In genomic region chr3:52062499-52062898, GRCh38 we compare ENCODE assay signal across 10 cellular contexts. TPM values are rescaled to one million over a fixed set of nuclear protein-coding genes. Genes with fewer than 3 reads are reported as not detected.
A peak's percentile ranks its signal among the peaks of the same experiment; 100 is the strongest.
DNase-seq lines count a peak whose midpoint lies in the region; ATAC-seq, FAIRE-seq and TF ChIP-seq lines count a peak whose summit lies in the region.
"Had no signal": no experiment of that assay in that cellular context is flagged by ENCODE, and none has a peak within 500 bp of the region (broad histone marks: within the 10 kb centered on the region; RNA-seq: fewer than 3 reads in every experiment).

No MANE protein-coding gene starts in this region.

- H3K27ac ChIP-seq in astrocyte (ENCODE audit: low read depth, low read length): peak overlapping the region; percentile 24
- no peak overlapping the region for H3K27ac ChIP-seq in SJCRH30
- H3K27ac ChIP-seq: cardiac muscle cell, parathyroid adenoma had no signal

- H3K9me3 ChIP-seq in astrocyte (ENCODE audit: insufficient read depth, low read depth, low read length) (no peaks in the 10 kb centered on the region), SJCRH30 (replicated peaks) (no peaks in the 10 kb centered on the region), BE2C (no peaks in the 10 kb centered on the region)

- ATAC-seq in memory B cell (ENCODE audit: low read depth) (peak; percentile 62), HG03196 (IDR thresholded peaks at IDR 0.05; ENCODE audit: unreplicated experiment) (no peak)

- H3K4me1 Mint-ChIP-seq in astrocyte (ENCODE audit: low read depth, unreplicated experiment) (no peaks in the 10 kb centered on the region), memory B cell (peaks cover 20% of the 10 kb centered on the region)

- H3K4me3 ChIP-seq in astrocyte (ENCODE audit: insufficient read depth, low read depth, low read length) (no peak overlapping the region), SJCRH30 (no peak overlapping the region), BE2C (ENCODE audit: low read depth, low read length) (no peak overlapping the region)
- H3K4me3 ChIP-seq: cardiac muscle cell had no signal

- H3K27me3 ChIP-seq in astrocyte (ENCODE audit: insufficient read depth, low read length) (no peaks in the 10 kb centered on the region), SJCRH30 (no peaks in the 10 kb centered on the region), BE2C (no peaks in the 10 kb centered on the region)
- H3K27me3 ChIP-seq: cardiac muscle cell had no signal

- H3K9me3 Mint-ChIP-seq in astrocyte (ENCODE audit: unreplicated experiment) (no peaks in the 10 kb centered on the region), memory B cell (no peaks in the 10 kb centered on the region)

- H3K4me1 ChIP-seq in astrocyte (ENCODE audit: insufficient read depth, low read length) (peaks cover 13% of the 10 kb centered on the region), SJCRH30 (peaks cover 11% of the 10 kb centered on the region), BE2C (peaks cover 6% of the 10 kb centered on the region)
- H3K4me1 ChIP-seq: parathyroid adenoma had no signal

- H3K27ac Mint-ChIP-seq in astrocyte (ENCODE audit: unreplicated experiment): no peak overlapping the region
- peak overlapping the region; percentile 59 for H3K27ac Mint-ChIP-seq in memory B cell

- TF ChIP-seq CTCF in astrocyte (IDR thresholded peaks at IDR 0.05; ENCODE audit: insufficient read depth, low read depth, low read length): no peak
- no peak for TF ChIP-seq CTCF in BE2C (IDR thresholded peaks at IDR 0.05; ENCODE audit: low read depth, low read length)

- no peaks in the 10 kb centered on the region for H4K20me1 ChIP-seq in astrocyte (ENCODE audit: insufficient read depth, low read length)

- FAIRE-seq in astrocyte (lab: Jason Lieb, UNC): no peak

- DNase-seq in GM04503 (ENCODE audit: low read depth): peak; percentile 84
- peak; percentile 70 for DNase-seq in HPDE6-E6E7 (ENCODE audit: extremely low spot score)
- DNase-seq in astrocyte (ENCODE audit: low read depth): peak; percentile 85
- no peak for DNase-seq in memory B cell (ENCODE audit: low spot score in 2 of 2)
- DNase-seq in SJCRH30: no peak
- DNase-seq in cerebellar cortex (ENCODE audit: low spot score): no peak
- DNase-seq in BE2C: no peak

- H3K4me2 ChIP-seq in astrocyte (ENCODE audit: low read length): no peak overlapping the region

- no peaks in the 10 kb centered on the region for H3K79me2 ChIP-seq in astrocyte (ENCODE audit: insufficient read depth, low read length)
- H3K79me2 ChIP-seq: parathyroid adenoma had no signal

- H3K36me3 Mint-ChIP-seq in astrocyte (ENCODE audit: low read depth, unreplicated experiment) (peaks cover 2% of the 10 kb centered on the region), memory B cell (no peaks in the 10 kb centered on the region)

- H3K27me3 Mint-ChIP-seq in astrocyte (ENCODE audit: low read depth, unreplicated experiment): peaks cover 25% of the 10 kb centered on the region
- H3K27me3 Mint-ChIP-seq in memory B cell: no peaks in the 10 kb centered on the region

- H3K9ac ChIP-seq in astrocyte (ENCODE audit: low read length): no peak overlapping the region
- H3K9ac ChIP-seq: parathyroid adenoma had no signal

- H3K4me3 Mint-ChIP-seq in astrocyte (ENCODE audit: unreplicated experiment): no peak overlapping the region
- H3K4me3 Mint-ChIP-seq in memory B cell: peak overlapping the region; percentile 12

- no peak overlapping the region for H2AFZ ChIP-seq in astrocyte (ENCODE audit: low read depth, low read length)
- H2AFZ ChIP-seq: parathyroid adenoma had no signal

- H3K36me3 ChIP-seq in astrocyte (ENCODE audit: insufficient read depth, low read length) (no peaks in the 10 kb centered on the region), SJCRH30 (no peaks in the 10 kb centered on the region), BE2C (no peaks in the 10 kb centered on the region)
- H3K36me3 ChIP-seq: cardiac muscle cell had no signal

RNA-seq across cellular contexts. Expression of gene DUSP7, which starts 6.1 kb away (rescaled TPM):
- 24.2 and 24.9 TPM in 2 replicates for total RNA-seq in astrocyte
- 9.1 and 9.6 TPM in 2 replicates for total RNA-seq in SJCRH30 (2014; rRNA removed; shearing (Covaris generic))
- 56.0 TPM for polyA plus RNA-seq in BE2C (2012; ENCODE audit: insufficient read depth, insufficient read length, low read depth)

Comparison
In these comparisons a context has a peak if more than half of its experiments do, and no peak if none do; other contexts are left out.
1. DNase-seq: peak in GM04503 (single experiment), HPDE6-E6E7 (single experiment) and astrocyte (single experiment); none in memory B cell (0 of 2), SJCRH30 (0 of 2), cerebellar cortex (single experiment) and BE2C (single experiment).